ENCODE assay signal across 37 cellular contexts in the genomic region with DNA sequence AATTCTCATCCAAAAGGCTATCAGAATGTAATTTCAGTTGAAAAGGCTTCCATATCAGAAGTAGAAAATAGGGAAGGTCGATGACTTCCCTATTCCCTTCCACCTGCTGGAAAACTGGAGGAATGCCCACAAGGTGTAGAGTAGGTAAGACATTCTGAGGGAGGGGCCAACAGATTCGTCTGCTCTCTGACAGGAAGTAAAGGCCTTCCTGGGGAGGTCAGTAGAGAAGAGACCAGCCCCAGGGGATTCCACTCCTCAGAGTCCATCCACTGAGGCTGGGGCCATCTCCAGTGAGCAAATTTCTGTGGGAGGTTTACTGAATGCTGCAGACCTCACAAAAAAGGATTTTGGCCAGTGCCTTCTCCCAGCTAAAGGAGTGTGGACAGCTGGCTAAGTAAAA. TPM values are rescaled to one million over a fixed set of nuclear protein-coding genes. Genes with fewer than 3 reads are reported as not detected.
"Had no signal": no experiment of that assay in that cellular context is flagged by ENCODE, and none has a peak within 500 bp of the region (broad histone marks: within the 10 kb centered on the region; RNA-seq: fewer than 3 reads in every experiment).

No MANE protein-coding gene starts in this region.

- H3K27ac ChIP-seq: adrenal gland, breast epithelium, cardiac muscle cell, coronary artery, dorsolateral prefrontal cortex, esophagus squamous epithelium, gastroesophageal sphincter, heart right ventricle had no signal

- DNase-seq: activated CD4-positive, alpha-beta T cell treated with anti-CD3 and anti-CD28 coated beads for 1 hour; activated CD4-positive, alpha-beta T cell treated with anti-CD3 and anti-CD28 coated beads for 4 hours; activated CD4-positive, alpha-beta T cell treated with anti-CD3 and anti-CD28 coated beads, Interleukin-2, amount 50 U/mL, for 1 hour; activated CD4-positive, alpha-beta T cell treated with anti-CD3 and anti-CD28 coated beads, Interleukin-2, amount 50 U/mL, for 48 hours; activated CD8-positive, alpha-beta memory T cell treated with anti-CD3 and anti-CD28 coated beads for 24 hours; activated CD8-positive, alpha-beta T cell treated with anti-CD3 and anti-CD28 coated beads for 36 hours; activated effector memory CD4-positive, alpha-beta T cell treated with Interleukin-2 at 50 U/mL for 16 hours; activated gamma-delta T cell treated with Interleukin-2 at 50 U/mL for 16 hours; activated naive CD4-positive, alpha-beta T cell treated with Interleukin-2 at 50 U/mL for 16 hours; activated naive CD8-positive, alpha-beta T cell treated with anti-CD3 and anti-CD28 coated beads for 36 hours; activated naive CD8-positive, alpha-beta T cell treated with anti-CD3 and anti-CD28 coated beads, Interleukin-2, amount 50 U/mL, for 24 hours; activated T-cell treated with anti-CD3 and anti-CD28 coated beads, Interleukin-2, amount 50 U/mL, for 4 hours; adrenal gland; amygdala; aorta; dorsolateral prefrontal cortex; effector memory CD4-positive, alpha-beta T cell; erythroblast; esophagus squamous epithelium; foreskin melanocyte; heart right ventricle; T-helper 1 cell; T-helper 17 cell; T1000 had no signal

- H3K36me3 Mint-ChIP-seq: activated naive CD4-positive, alpha-beta T cell treated with anti-CD3 and anti-CD28 coated beads, Interleukin-2, amount 50 U/mL, for 24 hours; activated naive CD8-positive, alpha-beta T cell treated with anti-CD3 and anti-CD28 coated beads for 36 hours; brain had no signal

- H3K36me3 ChIP-seq: adrenal gland, breast epithelium, cardiac muscle cell, esophagus squamous epithelium, gastroesophageal sphincter, heart right ventricle had no signal

- H3K9me3 Mint-ChIP-seq: activated CD8-positive, alpha-beta T cell treated with anti-CD3 and anti-CD28 coated beads for 36 hours; activated naive CD4-positive, alpha-beta T cell treated with anti-CD3 and anti-CD28 coated beads, Interleukin-2, amount 50 U/mL, for 24 hours; activated naive CD8-positive, alpha-beta T cell treated with anti-CD3 and anti-CD28 coated beads for 36 hours; activated naive CD8-positive, alpha-beta T cell treated with anti-CD3 and anti-CD28 coated beads, Interleukin-2, amount 50 U/mL, for 24 hours; activated T-cell treated with anti-CD3 and anti-CD28 coated beads, Interleukin-2, amount 50 U/mL, for 4 hours; activated T-helper 17 cell treated with anti-CD3 and anti-CD28 coated beads, Interleukin-2, amount 50 U/mL, for 72 hours; brain; central memory CD8-positive, alpha-beta T cell; dendritic cell treated with granulocyte-macrophage colony-stimulating factor and Interleukin-4, amounts not matched to agents 40 ng/mL and 50 ng/mL, for 4 days; T-helper 2 cell treated with Interferon-gamma antibody and Interleukin-4, amounts not matched to agents 5 μg/mL and 100 μg/mL, for 36 hours had no signal

- H3K4me1 ChIP-seq: adrenal gland, breast epithelium, esophagus squamous epithelium, gastroesophageal sphincter, heart right ventricle had no signal

- H3K27ac Mint-ChIP-seq: activated CD8-positive, alpha-beta T cell treated with anti-CD3 and anti-CD28 coated beads for 36 hours; activated naive CD4-positive, alpha-beta T cell treated with anti-CD3 and anti-CD28 coated beads, Interleukin-2, amount 50 U/mL, for 24 hours; activated naive CD8-positive, alpha-beta T cell treated with anti-CD3 and anti-CD28 coated beads for 36 hours; activated naive CD8-positive, alpha-beta T cell treated with anti-CD3 and anti-CD28 coated beads, Interleukin-2, amount 50 U/mL, for 24 hours; activated T-helper 17 cell treated with anti-CD3 and anti-CD28 coated beads, Interleukin-2, amount 50 U/mL, for 72 hours; brain; dendritic cell treated with granulocyte-macrophage colony-stimulating factor and Interleukin-4, amounts not matched to agents 40 ng/mL and 50 ng/mL, for 4 days; T-helper 17 cell; T-helper 2 cell treated with Interferon-gamma antibody and Interleukin-4, amounts not matched to agents 5 μg/mL and 100 μg/mL, for 36 hours had no signal

- H3K4me1 Mint-ChIP-seq: activated naive CD4-positive, alpha-beta T cell treated with anti-CD3 and anti-CD28 coated beads, Interleukin-2, amount 50 U/mL, for 24 hours; activated naive CD8-positive, alpha-beta T cell treated with anti-CD3 and anti-CD28 coated beads for 36 hours; activated naive CD8-positive, alpha-beta T cell treated with anti-CD3 and anti-CD28 coated beads, Interleukin-2, amount 50 U/mL, for 24 hours; activated T-helper 17 cell treated with anti-CD3 and anti-CD28 coated beads, Interleukin-2, amount 50 U/mL, for 72 hours; brain; central memory CD8-positive, alpha-beta T cell; T-helper 17 cell had no signal

- H3K4me3 ChIP-seq: adrenal gland, breast epithelium, cardiac muscle cell, coronary artery, dorsolateral prefrontal cortex, esophagus squamous epithelium, gastroesophageal sphincter, heart right ventricle had no signal

- ATAC-seq: activated CD8-positive, alpha-beta T cell treated with anti-CD3 and anti-CD28 coated beads for 36 hours; activated naive CD8-positive, alpha-beta T cell treated with anti-CD3 and anti-CD28 coated beads, Interleukin-2, amount 50 U/mL, for 24 hours; activated T-cell treated with anti-CD3 and anti-CD28 coated beads, Interleukin-2, amount 50 U/mL, for 4 hours; activated T-helper 17 cell treated with anti-CD3 and anti-CD28 coated beads, Interleukin-2, amount 50 U/mL, for 72 hours; gastroesophageal sphincter; heart right ventricle; T-helper 17 cell had no signal

- H3K9me3 ChIP-seq: breast epithelium, esophagus squamous epithelium, gastroesophageal sphincter, heart right ventricle had no signal

- H3K27me3 Mint-ChIP-seq: activated naive CD8-positive, alpha-beta T cell treated with anti-CD3 and anti-CD28 coated beads for 36 hours; activated naive CD8-positive, alpha-beta T cell treated with anti-CD3 and anti-CD28 coated beads, Interleukin-2, amount 50 U/mL, for 24 hours; brain; dendritic cell treated with granulocyte-macrophage colony-stimulating factor and Interleukin-4, amounts not matched to agents 40 ng/mL and 50 ng/mL, for 4 days had no signal

- H3K4me3 Mint-ChIP-seq: activated CD8-positive, alpha-beta T cell treated with anti-CD3 and anti-CD28 coated beads for 36 hours; activated naive CD4-positive, alpha-beta T cell treated with anti-CD3 and anti-CD28 coated beads, Interleukin-2, amount 50 U/mL, for 24 hours; activated naive CD8-positive, alpha-beta T cell treated with anti-CD3 and anti-CD28 coated beads for 36 hours; activated naive CD8-positive, alpha-beta T cell treated with anti-CD3 and anti-CD28 coated beads, Interleukin-2, amount 50 U/mL, for 24 hours; activated T-cell treated with anti-CD3 and anti-CD28 coated beads, Interleukin-2, amount 50 U/mL, for 4 hours; activated T-helper 17 cell treated with anti-CD3 and anti-CD28 coated beads, Interleukin-2, amount 50 U/mL, for 72 hours; brain; central memory CD8-positive, alpha-beta T cell; dendritic cell treated with granulocyte-macrophage colony-stimulating factor and Interleukin-4, amounts not matched to agents 40 ng/mL and 50 ng/mL, for 4 days; T-helper 17 cell; T-helper 2 cell treated with Interferon-gamma antibody and Interleukin-4, amounts not matched to agents 5 μg/mL and 100 μg/mL, for 36 hours had no signal

- H3K27me3 ChIP-seq: adrenal gland, breast epithelium, cardiac muscle cell, dorsolateral prefrontal cortex, esophagus squamous epithelium, gastroesophageal sphincter, heart right ventricle had no signal

RNA-seq across cellular contexts. Expression of gene NPSR1, which starts 19.5 kb away (rescaled TPM):
- total RNA-seq: activated CD8-positive, alpha-beta T cell treated with anti-CD3 and anti-CD28 coated beads for 36 hours; activated naive CD8-positive, alpha-beta T cell treated with anti-CD3 and anti-CD28 coated beads for 36 hours; activated T-cell treated with anti-CD3 and anti-CD28 coated beads, Interleukin-2, amount 50 U/mL, for 4 hours; activated T-helper 17 cell treated with anti-CD3 and anti-CD28 coated beads, Interleukin-2, amount 50 U/mL, for 72 hours; adrenal gland; aorta; breast epithelium; cardiac muscle cell; esophagus squamous epithelium; fibroblast of lung; fibroblast of villous mesenchyme; gastroesophageal sphincter; glomerular endothelial cell; heart right ventricle; T-helper 17 cell had no signal
- polyA plus RNA-seq: adrenal gland, aorta, cardiac muscle cell, fibroblast of lung, heart right ventricle had no signal
